ENCODE assay signal across 12 cellular contexts in genomic region chr11:68016904-68017817, GRCh38. TPM values are rescaled to one million over a fixed set of nuclear protein-coding genes. Genes with fewer than 3 reads are reported as not detected.
DNase-seq lines count a peak whose midpoint lies in the region; ATAC-seq and TF ChIP-seq lines count a peak whose summit lies in the region.
"Had no signal": no experiment of that assay in that cellular context is flagged by ENCODE, and none has a peak within 500 bp of the region (broad histone marks: within the 10 kb centered on the region; RNA-seq: fewer than 3 reads in every experiment).

No MANE protein-coding gene starts in this region.

- DNase-seq in Ammon's horn (ENCODE audit: low spot score): peak; percentile 67
- DNase-seq in HuH-7 (ENCODE audit: low spot score): peak; percentile 100
- DNase-seq in myocyte (ENCODE audit: low read depth): peak; percentile 30
- DNase-seq in activated CD4-positive, alpha-beta T cell treated with anti-CD3 and anti-CD28 coated beads for 1 hour: no peak
- no peak for DNase-seq in WTC11 (ENCODE audit: low spot score)
- DNase-seq in NCI-H187 treated with DMSO at 0.1 percent for 48 hours (lab: John Stamatoyannopoulos, UW): no peak
- no peak for DNase-seq in HCEC 1CT
- DNase-seq: activated CD8-positive, alpha-beta T cell treated with anti-CD3 and anti-CD28 coated beads, Interleukin-2, amount 10 ng/mL, durations not matched to agents 7 days and 5 days; activated effector memory CD4-positive, alpha-beta T cell treated with anti-CD3 and anti-CD28 coated beads, Interleukin-2, amount 50 U/mL, for 16 hours; NCI-H1436 treated with DMSO at 0.1 percent for 48 hours had no signal

- ATAC-seq in WTC11: no peak
- ATAC-seq: activated CD8-positive, alpha-beta T cell treated with anti-CD3 and anti-CD28 coated beads, Interleukin-2, amount 10 ng/mL, durations not matched to agents 7 days and 5 days; Right ventricle myocardium inferior had no signal

- H3K9me3 Mint-ChIP-seq in dendritic cell treated with granulocyte-macrophage colony-stimulating factor and Interleukin-4, amounts not matched to agents 40 ng/mL and 50 ng/mL, for 4 days: no peaks in the 10 kb centered on the region
- no peaks in the 10 kb centered on the region for H3K9me3 Mint-ChIP-seq in WTC11

- no peak overlapping the region for H3K4me3 Mint-ChIP-seq in dendritic cell treated with granulocyte-macrophage colony-stimulating factor and Interleukin-4, amounts not matched to agents 40 ng/mL and 50 ng/mL, for 4 days
- H3K4me3 Mint-ChIP-seq in WTC11: no peak overlapping the region
- H3K4me3 Mint-ChIP-seq: activated CD8-positive, alpha-beta T cell treated with anti-CD3 and anti-CD28 coated beads, Interleukin-2, amount 10 ng/mL, durations not matched to agents 7 days and 5 days had no signal

- H3K4me1 Mint-ChIP-seq in dendritic cell treated with granulocyte-macrophage colony-stimulating factor and Interleukin-4, amounts not matched to agents 40 ng/mL and 50 ng/mL, for 4 days (ENCODE audit: low read depth): peaks cover 58% of the 10 kb centered on the region
- peaks cover 8% of the 10 kb centered on the region for H3K4me1 Mint-ChIP-seq in WTC11

- intact Hi-C loops in dendritic cell treated with granulocyte-macrophage colony-stimulating factor and Interleukin-4, amounts not matched to agents 40 ng/mL and 50 ng/mL, for 4 days (cut with micrococcal nuclease): no loop called here

- no peak for TF ChIP-seq CTCF in WTC11 (IDR thresholded peaks at IDR 0.05)

- POLR2A ChIA-PET in WTC11 (lab: Charles Lee): no interaction called here

- no peaks in the 10 kb centered on the region for H3K27me3 Mint-ChIP-seq in dendritic cell treated with granulocyte-macrophage colony-stimulating factor and Interleukin-4, amounts not matched to agents 40 ng/mL and 50 ng/mL, for 4 days
- H3K27me3 Mint-ChIP-seq in WTC11 (ENCODE audit: low read depth): no peaks in the 10 kb centered on the region

- peak overlapping the region; percentile 7 for H3K27ac Mint-ChIP-seq in dendritic cell treated with granulocyte-macrophage colony-stimulating factor and Interleukin-4, amounts not matched to agents 40 ng/mL and 50 ng/mL, for 4 days
- no peak overlapping the region for H3K27ac Mint-ChIP-seq in WTC11
- H3K27ac Mint-ChIP-seq: activated CD8-positive, alpha-beta T cell treated with anti-CD3 and anti-CD28 coated beads, Interleukin-2, amount 10 ng/mL, durations not matched to agents 7 days and 5 days had no signal

- CTCF ChIA-PET in WTC11 (lab: Charles Lee): interaction anchor here (0.6 kb wide), 1 partner anchor 73 kb away, joined by 3 read pairs; no protein-coding TSS in a partner anchor

- peaks cover 96% of the 10 kb centered on the region for H3K36me3 Mint-ChIP-seq in dendritic cell treated with granulocyte-macrophage colony-stimulating factor and Interleukin-4, amounts not matched to agents 40 ng/mL and 50 ng/mL, for 4 days (ENCODE audit: low read depth)
- H3K36me3 Mint-ChIP-seq in WTC11: no peaks in the 10 kb centered on the region

TF ChIP-seq in WTC11, 78 proteins besides CTCF, POLR2A, EP300 and RAD21:
- TF ChIP-seq KAT7 (CRISPR knock-in tag; IDR thresholded peaks at IDR 0.05; ENCODE audit: borderline replicate concordance) (no peak), JUN (CRISPR knock-in tag; IDR thresholded peaks at IDR 0.05) (no peak), ATF6 (CRISPR knock-in tag; IDR thresholded peaks at IDR 0.05) (no peak), NR1H2 (CRISPR knock-in tag; IDR thresholded peaks at IDR 0.05) (no peak), SP1 (CRISPR knock-in tag; conservative IDR thresholded peaks at IDR 0.05) (no peak), FOXK1 (CRISPR knock-in tag; IDR thresholded peaks at IDR 0.05) (no peak), NFE2L1 (CRISPR knock-in tag; IDR thresholded peaks at IDR 0.05) (no peak), SMAD4 (CRISPR knock-in tag; IDR thresholded peaks at IDR 0.05) (no peak), USF2 (CRISPR knock-in tag; IDR thresholded peaks at IDR 0.05) (no peak), MYBL2 (CRISPR knock-in tag; IDR thresholded peaks at IDR 0.05) (no peak), ZNF263 (CRISPR knock-in tag; IDR thresholded peaks at IDR 0.05; ENCODE audit: low read depth) (no peak), RORB (CRISPR knock-in tag; IDR thresholded peaks at IDR 0.05) (no peak)
- TF ChIP-seq, protein P1, sequence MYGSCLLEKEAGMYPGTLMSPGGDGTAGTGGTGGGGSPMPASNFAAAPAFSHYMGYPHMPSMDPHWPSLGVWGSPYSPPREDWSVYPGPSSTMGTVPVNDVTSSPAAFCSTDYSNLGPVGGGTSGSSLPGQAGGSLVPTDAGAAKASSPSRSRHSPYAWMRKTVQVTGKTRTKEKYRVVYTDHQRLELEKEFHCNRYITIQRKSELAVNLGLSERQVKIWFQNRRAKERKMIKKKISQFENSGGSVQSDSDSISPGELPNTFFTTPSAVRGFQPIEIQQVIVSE (CRISPR knock-in tag; IDR thresholded peaks at IDR 0.05; ENCODE audit: borderline replicate concordance): no peak
- TF ChIP-seq, protein P2, sequence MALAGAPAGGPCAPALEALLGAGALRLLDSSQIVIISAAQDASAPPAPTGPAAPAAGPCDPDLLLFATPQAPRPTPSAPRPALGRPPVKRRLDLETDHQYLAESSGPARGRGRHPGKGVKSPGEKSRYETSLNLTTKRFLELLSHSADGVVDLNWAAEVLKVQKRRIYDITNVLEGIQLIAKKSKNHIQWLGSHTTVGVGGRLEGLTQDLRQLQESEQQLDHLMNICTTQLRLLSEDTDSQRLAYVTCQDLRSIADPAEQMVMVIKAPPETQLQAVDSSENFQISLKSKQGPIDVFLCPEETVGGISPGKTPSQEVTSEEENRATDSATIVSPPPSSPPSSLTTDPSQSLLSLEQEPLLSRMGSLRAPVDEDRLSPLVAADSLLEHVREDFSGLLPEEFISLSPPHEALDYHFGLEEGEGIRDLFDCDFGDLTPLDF (CRISPR knock-in tag; IDR thresholded peaks at IDR 0.05): no peak
- TF ChIP-seq, protein P3, sequence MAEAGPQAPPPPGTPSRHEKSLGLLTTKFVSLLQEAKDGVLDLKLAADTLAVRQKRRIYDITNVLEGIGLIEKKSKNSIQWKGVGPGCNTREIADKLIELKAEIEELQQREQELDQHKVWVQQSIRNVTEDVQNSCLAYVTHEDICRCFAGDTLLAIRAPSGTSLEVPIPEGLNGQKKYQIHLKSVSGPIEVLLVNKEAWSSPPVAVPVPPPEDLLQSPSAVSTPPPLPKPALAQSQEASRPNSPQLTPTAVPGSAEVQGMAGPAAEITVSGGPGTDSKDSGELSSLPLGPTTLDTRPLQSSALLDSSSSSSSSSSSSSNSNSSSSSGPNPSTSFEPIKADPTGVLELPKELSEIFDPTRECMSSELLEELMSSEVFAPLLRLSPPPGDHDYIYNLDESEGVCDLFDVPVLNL (CRISPR knock-in tag; IDR thresholded peaks at IDR 0.05; ENCODE audit: borderline replicate concordance, low read depth): no peak
TF ChIP-seq in WTC11: peak in this region for 0.

RNA-seq across cellular contexts. Expression of gene ALDH3B1, which starts 7.0 kb away (rescaled TPM):
- 36.6 and 68.4 TPM in 2 replicates for total RNA-seq in myocyte
- 26.8 TPM for polyA plus RNA-seq in myocyte (2012)
- total RNA-seq in WTC11 (2021): 0.30 to 0.53 TPM (median 0.46 TPM) in 3 replicates
- total RNA-seq: activated CD8-positive, alpha-beta T cell treated with anti-CD3 and anti-CD28 coated beads, Interleukin-2, amount 10 ng/mL, durations not matched to agents 7 days and 5 days had no signal

RNA-seq across cellular contexts. Expression of gene UNC93B1, which starts 13.3 kb away (rescaled TPM):
- total RNA-seq in myocyte (25.0 and 32.4 TPM in 2 replicates), WTC11 (2021) (27.7 to 29.7 TPM (median 27.9 TPM) in 3 replicates)
- 13.7 TPM for polyA plus RNA-seq in myocyte (2012)

RNA-seq across cellular contexts. Expression of gene NDUFS8, which starts 13.3 kb away (rescaled TPM):
- total RNA-seq in myocyte (154 and 195 TPM in 2 replicates), WTC11 (2021) (221 to 247 TPM (median 240 TPM) in 3 replicates)
- 215 TPM for polyA plus RNA-seq in myocyte (2012)

RNA-seq across cellular contexts. Expression of gene TCIRG1, which starts 21.7 kb away (rescaled TPM):
- total RNA-seq in myocyte (25.8 and 33.1 TPM in 2 replicates), WTC11 (2021) (50.7 to 51.7 TPM (median 51.1 TPM) in 3 replicates)
- polyA plus RNA-seq in myocyte (2012): 23.3 TPM

Comparison
In these comparisons a context has a peak if more than half of its experiments do, and no peak if none do; other contexts are left out.
1. DNase-seq: peak in Ammon's horn (single experiment), HuH-7 (single experiment) and myocyte (single experiment); none in activated CD4-positive, alpha-beta T cell treated with anti-CD3 and anti-CD28 coated beads for 1 hour (single experiment), WTC11 (single experiment), NCI-H187 treated with DMSO at 0.1 percent for 48 hours (single experiment) and HCEC 1CT (single experiment).
2. RNA of gene ALDH3B1, which starts 7.0 kb away (total RNA-seq): 36.6 to 68.4 TPM in myocyte; 0.30 to 0.53 TPM in WTC11; every median in the first group is over 10 times any median in the second.